ENCODE assay signal across 8 cellular contexts in the genomic region with DNA sequence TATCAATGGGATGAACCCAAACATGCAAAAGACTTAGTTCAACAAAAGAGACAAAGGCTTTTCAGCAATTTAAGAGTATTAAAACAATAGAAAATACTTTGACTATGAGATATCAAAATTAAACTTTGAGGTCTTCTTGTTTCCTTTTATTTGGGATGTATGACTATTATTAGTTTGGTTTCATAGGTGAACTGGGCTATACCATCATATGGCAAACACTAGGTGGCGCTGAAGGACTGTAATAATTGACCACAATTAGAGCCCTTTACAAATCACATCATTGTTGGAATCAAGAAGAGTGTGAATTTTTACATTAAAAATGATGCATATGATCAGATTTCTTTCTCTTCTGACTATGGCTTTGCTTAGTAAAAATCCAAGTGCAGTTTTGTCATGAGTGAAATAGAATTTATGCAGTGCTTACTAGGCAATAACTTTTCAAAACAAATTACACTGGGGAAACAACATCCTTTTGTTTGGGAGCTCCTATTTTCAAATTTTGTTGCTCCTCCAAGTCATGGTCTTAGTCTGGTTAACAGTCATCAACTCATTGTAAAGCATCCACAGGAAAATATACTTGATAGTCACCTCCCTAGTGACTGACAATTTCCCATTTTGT. TPM values are rescaled to one million over a fixed set of nuclear protein-coding genes. Genes with fewer than 3 reads are reported as not detected.
DNase-seq lines count a peak whose midpoint lies in the region; ATAC-seq, FAIRE-seq and TF ChIP-seq lines count a peak whose summit lies in the region.

No MANE protein-coding gene starts in this region.

- H2BK5ac ChIP-seq in H1 (ENCODE audit: low read depth, low read length), result no peak overlapping the region

- peak; percentile 78 to 86 for TF ChIP-seq RAD21 in H1 (IDR thresholded peaks at IDR 0.05 in 1 of 2, conservative IDR thresholded peaks at IDR 0.05 in 1 of 2; ENCODE audit: low read depth in 2 of 2, low read length in 2 of 2)

- H3K27me3 Mint-ChIP-seq in naive thymus-derived CD4-positive, alpha-beta T cell, result peaks cover 3 to 18% (median 5%) of the 10 kb centered on the region in 5 donors

- POLR2A ChIA-PET in A673 (lab: Charles Lee; ENCODE audit: low non-redundant PET), result no interaction called here
- POLR2A ChIA-PET in HEK293T (lab: Yijun Ruan, JAX), result no interaction called here
- POLR2A ChIA-PET in H1 (lab: Charles Lee; ENCODE audit: partially characterized antibody), result interaction anchor here (0.7 kb wide), 1 partner anchor 17 kb away, joined by 3 read pairs; no protein-coding TSS in a partner anchor
- POLR2A ChIA-PET in naive thymus-derived CD4-positive, alpha-beta T cell (lab: Charles Lee), result no interaction called here

- peak; percentile 84 for TF ChIP-seq CTCF in A673 (conservative IDR thresholded peaks at IDR 0.05; ENCODE audit: low read depth, low read length)
- TF ChIP-seq CTCF in H1 (IDR thresholded peaks at IDR 0.05; ENCODE audit: control extremely low read depth in 1 of 3, insufficient read depth in 1 of 3, low read depth in 1 of 3, low read length in 3 of 3), result peak in 2 of 3 experiments; percentile 53 to 62; a peak in 3 of 4 replicates

- H3K23ac ChIP-seq in H1 (ENCODE audit: insufficient read length), result no peak overlapping the region

- H3K4me2 ChIP-seq in H1 (ENCODE audit: insufficient read depth in 1 of 2, low read depth in 2 of 2, low read length in 2 of 2), result no peak overlapping the region

- H3K4me1 Mint-ChIP-seq in naive thymus-derived CD4-positive, alpha-beta T cell, result no peaks in the 10 kb centered on the region

- no peak overlapping the region for H2BK20ac ChIP-seq in H1 (ENCODE audit: low read length)

- H3K4ac ChIP-seq in H1 (replicated peaks; ENCODE audit: insufficient read length, low read depth, low read length), result no peak overlapping the region

- H4K20me1 ChIP-seq in H1 (replicated peaks in 1 of 2; ENCODE audit: control insufficient read depth in 1 of 2, insufficient read depth in 2 of 2, low read length in 2 of 2), result no peaks in the 10 kb centered on the region

- H2BK15ac ChIP-seq in H1 (ENCODE audit: low read length), result no peak overlapping the region

- intact Hi-C loops in A673 (cut with micrococcal nuclease; ENCODE audit: unreplicated experiment), result loop anchor here (2.0 kb wide), 2 partner anchors 304 to 1996 kb away; no protein-coding TSS in a partner anchor
- intact Hi-C loops in naive thymus-derived CD4-positive, alpha-beta T cell (cut with micrococcal nuclease), result loop anchor here in 1 of 2 donors (1.0 kb wide), 1 partner anchor 306 kb away; no protein-coding TSS in a partner anchor

- H3K9me3 ChIP-seq in A673 (ENCODE audit: low read depth, low read length, poor library complexity, severe bottlenecking) (no peaks in the 10 kb centered on the region), H1 (ENCODE audit: insufficient read depth in 2 of 2, low read depth in 1 of 2, low read length in 1 of 2) (no peaks in the 10 kb centered on the region)
- H3K9me3 ChIP-seq in naive thymus-derived CD4-positive, alpha-beta T cell (ENCODE audit: control insufficient read depth in 2 of 3, low read length in 3 of 3), result no peaks in the 10 kb centered on the region

- no TSS peak for BruUV-seq in A673 (replicated peaks; lab: Mats Ljungman, UMichigan)

- no peak overlapping the region for H2BK120ac ChIP-seq in H1 (replicated peaks; ENCODE audit: low read depth, low read length)

- H4K8ac ChIP-seq in H1 (ENCODE audit: extremely low read depth, insufficient read depth, low read length), result no peak overlapping the region

- TF ChIP-seq EP300 in H1 (IDR thresholded peaks at IDR 0.05; ENCODE audit: borderline replicate concordance in 1 of 2, low read depth in 2 of 2, low read length in 2 of 2), result no peak

- H2AFZ ChIP-seq in H1 (ENCODE audit: low read length), result 0 out of 2 replicates have a peak overlapping the region, but pooled peaks have one; percentile 60

- H3K36me3 ChIP-seq in A673 (ENCODE audit: insufficient read depth, low read length, poor library complexity, severe bottlenecking) (no peaks in the 10 kb centered on the region), H1 (ENCODE audit: control insufficient read depth in 2 of 4, insufficient read depth in 4 of 4, low read length in 3 of 4) (no peaks in the 10 kb centered on the region)
- no peaks in the 10 kb centered on the region for H3K36me3 ChIP-seq in naive thymus-derived CD4-positive, alpha-beta T cell (ENCODE audit: control insufficient read depth in 2 of 3, insufficient read depth in 3 of 3, low read length in 3 of 3)

- peak; percentile 66 for ATAC-seq in naive thymus-derived CD4-positive, alpha-beta T cell

- H3K27ac Mint-ChIP-seq in naive thymus-derived CD4-positive, alpha-beta T cell, result no peak overlapping the region

- H3K79me2 ChIP-seq in H1 (ENCODE audit: control insufficient read depth in 1 of 2, insufficient read depth in 2 of 2, low read length in 2 of 2), result no peaks in the 10 kb centered on the region

- H2AK5ac ChIP-seq in H1 (ENCODE audit: low read depth, low read length), result no peak overlapping the region

- H3K27ac ChIP-seq in A673 (ENCODE audit: low read depth, low read length, poor library complexity, severe bottlenecking), result no peak overlapping the region
- H3K27ac ChIP-seq in H1 (ENCODE audit: low read depth, low read length), result no peak overlapping the region
- H3K27ac ChIP-seq in naive thymus-derived CD4-positive, alpha-beta T cell (ENCODE audit: low read depth, low read length), result no peak overlapping the region

- DNase-seq in A673 (ENCODE audit: low spot score) (peak; percentile 65), GM03348 (ENCODE audit: low spot score) (peak; percentile 56), HEK293T (ENCODE audit: extremely low spot score) (peak; percentile 25), NCI-H1092 (lab: John Stamatoyannopoulos, UW) (peak; percentile 79), SW 1271 (lab: John Stamatoyannopoulos, UW) (peak; percentile 10 to 65), H1 (ENCODE audit: low read depth in 1 of 2, low spot score in 2 of 2) (peak in 1 of 2 experiments; percentile 67), GOT3 (lab: John Stamatoyannopoulos, UW) (no peak)
- DNase-seq in naive thymus-derived CD4-positive, alpha-beta T cell, result peak in 6 of 9 donors; percentile 24 to 45 (median 36)

- H3K4me3 ChIP-seq in A673 (ENCODE audit: low read depth, low read length, poor library complexity, severe bottlenecking) (no peak overlapping the region), H1 (ENCODE audit: extremely low read depth in 1 of 4, insufficient read depth in 2 of 4, low read depth in 3 of 4, low read length in 4 of 4) (no peak overlapping the region)
- no peak overlapping the region for H3K4me3 ChIP-seq in naive thymus-derived CD4-positive, alpha-beta T cell (ENCODE audit: low read length)

- no peak overlapping the region for H3K14ac ChIP-seq in H1 (ENCODE audit: insufficient read length)

- H3K27me3 ChIP-seq in A673 (replicated peaks; ENCODE audit: insufficient read depth, low read depth, low read length, poor library complexity), result peaks cover 14% of the 10 kb centered on the region
- H3K27me3 ChIP-seq in H1 (replicated peaks in 1 of 4; ENCODE audit: control insufficient read depth in 3 of 4, extremely low read depth in 1 of 4, insufficient read depth in 3 of 4, low read length in 3 of 4), result no peaks in the 10 kb centered on the region
- H3K27me3 ChIP-seq in naive thymus-derived CD4-positive, alpha-beta T cell (ENCODE audit: control insufficient read depth in 2 of 2, insufficient read depth in 2 of 2, low read length in 2 of 2), result no peaks in the 10 kb centered on the region

- peak; percentile 86 for FAIRE-seq in H1 (lab: Jason Lieb, UNC)

- WGBS in H1 (ENCODE audit: extremely low coverage in 1 of 2, insufficient coverage in 1 of 2, insufficient read length in 1 of 2, insufficient replicate concordance in 2 of 2, low coverage in 1 of 2, low lambda C conversion rate in 2 of 2, missing lambda C conversion rate in 1 of 2), 2 experiments, result 0% methylated on average over 1 of the region's 1 CpG; no CpG with 5 or more reads in 1 of the 2 experiments

- H3K36me3 Mint-ChIP-seq in naive thymus-derived CD4-positive, alpha-beta T cell, result no peaks in the 10 kb centered on the region

- no peaks in the 10 kb centered on the region for H3K79me1 ChIP-seq in H1 (ENCODE audit: low read depth, low read length)

- H2BK12ac ChIP-seq in H1 (ENCODE audit: low read depth, low read length), result no peak overlapping the region

- CTCF ChIA-PET in A673 (lab: Charles Lee), result no interaction called here
- CTCF ChIA-PET in HEK293T (lab: Yijun Ruan, JAX), result no interaction called here
- CTCF ChIA-PET in H1 (lab: Charles Lee; ENCODE audit: partially characterized antibody), result interaction anchor here (0.5 to 3.7 kb wide), 21 partner anchors 8 to 1993 kb away, joined by 3 to 25 read pairs (median 4); partner anchors contain the start of gene NXPH1
- CTCF ChIA-PET in naive thymus-derived CD4-positive, alpha-beta T cell (lab: Charles Lee), result no interaction called here

- H3K9me3 Mint-ChIP-seq in naive thymus-derived CD4-positive, alpha-beta T cell, result no peaks in the 10 kb centered on the region

- no peak overlapping the region for H3K18ac ChIP-seq in H1 (ENCODE audit: extremely low read depth, low read length)

- H3K9ac ChIP-seq in H1 (replicated peaks in 1 of 4; ENCODE audit: extremely low read depth in 1 of 4, low read depth in 3 of 4, low read length in 3 of 4), result no peak overlapping the region

- no peak for TF ChIP-seq POLR2A in H1 (IDR thresholded peaks at IDR 0.05; ENCODE audit: control extremely low read depth in 1 of 2, low read depth in 2 of 2, low read length in 2 of 2)

- H3K23me2 ChIP-seq in H1 (ENCODE audit: low read depth, low read length), result no peaks in the 10 kb centered on the region; the same call in 1 of the 2 replicates

- H4K91ac ChIP-seq in H1 (replicated peaks; ENCODE audit: insufficient read length, low read length), result no peak overlapping the region

- H3K4me3 Mint-ChIP-seq in naive thymus-derived CD4-positive, alpha-beta T cell, result no peak overlapping the region

- H4K5ac ChIP-seq in H1 (ENCODE audit: insufficient read length, low read depth, low read length), result no peak overlapping the region

- H3K4me1 ChIP-seq in A673 (ENCODE audit: insufficient read depth, low read length, poor library complexity, severe bottlenecking) (no peaks in the 10 kb centered on the region), H1 (replicated peaks in 1 of 4; ENCODE audit: control insufficient read depth in 3 of 4, insufficient read depth in 4 of 4, low read length in 3 of 4) (no peaks in the 10 kb centered on the region)
- H3K4me1 ChIP-seq in naive thymus-derived CD4-positive, alpha-beta T cell (ENCODE audit: control insufficient read depth in 2 of 2, insufficient read depth in 2 of 2, low read length in 2 of 2), result no peaks in the 10 kb centered on the region

- H3K56ac ChIP-seq in H1 (replicated peaks; ENCODE audit: insufficient read length, low read depth, low read length), result no peak overlapping the region

RNA-seq across cellular contexts. Expression of gene NXPH1, which starts 14.7 kb away (rescaled TPM):
- not detected in 2 replicates for total RNA-seq in A673 (2021)
- 0.40 and 1.0 TPM in 2 replicates for total RNA-seq in H1 (2021; fragmentation: NEBNext Ultra II Directional; extraction: Animal tissue kit (Norgen Biotek cat#: 25700))
- polyA plus RNA-seq in H1 (2011; rRNA removed), result 0.14 and 0.24 TPM in 2 replicates
- 0.16 TPM for polyA plus RNA-seq in H1 (2011; cell fraction: cytosol; rRNA removed)
- 0.09 TPM for polyA plus RNA-seq in H1 (2011; cell fraction: nucleus; rRNA removed)
- polyA plus RNA-seq in H1 (2012, experiment 1 of 2), result 0.11 to 0.31 TPM (median 0.18 TPM) in 4 replicates
- not detected for polyA plus RNA-seq in H1 (2012, experiment 2 of 2)
- polyA plus RNA-seq in H1 (2013, experiment 1 of 2), result 0.69 TPM
- 0.64 TPM for polyA plus RNA-seq in H1 (2013, experiment 2 of 2)
- polyA minus RNA-seq in H1 (2011; rRNA and poly(A)+ RNA removed), result 0.20 and 1.0 TPM in 2 replicates
- polyA minus RNA-seq in H1 (2011; cell fraction: cytosol; rRNA and poly(A)+ RNA removed), result not detected
- polyA minus RNA-seq in H1 (2011; cell fraction: nucleus; rRNA and poly(A)+ RNA removed), result 0.60 TPM
- total RNA-seq in naive thymus-derived CD4-positive, alpha-beta T cell, result not detected
- not detected for polyA plus RNA-seq in naive thymus-derived CD4-positive, alpha-beta T cell
